Comparison of ENCODE assay signal across 1 cellular context in genomic region chr15:71301958-71302621, GRCh38.
TF ChIP-seq lines count a peak whose summit lies in the region.

No MANE protein-coding gene starts in this region.

TF ChIP-seq in WTC11, 78 proteins besides CTCF, POLR2A, EP300 and RAD21 (continued from another document):
- TF ChIP-seq ATF6 (CRISPR knock-in tag; IDR thresholded peaks at IDR 0.05) (no peak), E2F4 (CRISPR knock-in tag; IDR thresholded peaks at IDR 0.05; ENCODE audit: borderline replicate concordance, low read depth) (no peak), NR3C1 (CRISPR knock-in tag; conservative IDR thresholded peaks at IDR 0.05; ENCODE audit: low read depth) (no peak), SP1 (CRISPR knock-in tag; conservative IDR thresholded peaks at IDR 0.05) (no peak), GRHL2 (CRISPR knock-in tag; IDR thresholded peaks at IDR 0.05; ENCODE audit: insufficient replicate concordance, severe bottlenecking) (no peak), TEAD1 (CRISPR knock-in tag; IDR thresholded peaks at IDR 0.05) (no peak), ZNF121 (CRISPR knock-in tag; IDR thresholded peaks at IDR 0.05) (no peak), ZNF138 (CRISPR knock-in tag; conservative IDR thresholded peaks at IDR 0.05) (no peak), PRRX2 (CRISPR knock-in tag; IDR thresholded peaks at IDR 0.05) (no peak), E2F5 (CRISPR knock-in tag; IDR thresholded peaks at IDR 0.05) (no peak), RELA (CRISPR knock-in tag; IDR thresholded peaks at IDR 0.05; ENCODE audit: borderline replicate concordance) (no peak), FOXJ3 (CRISPR knock-in tag; IDR thresholded peaks at IDR 0.05; ENCODE audit: borderline replicate concordance) (no peak), FOXP4 (CRISPR knock-in tag; IDR thresholded peaks at IDR 0.05) (no peak), SOX15 (CRISPR knock-in tag; IDR thresholded peaks at IDR 0.05) (no peak), USF2 (CRISPR knock-in tag; IDR thresholded peaks at IDR 0.05) (no peak), ZNF263 (CRISPR knock-in tag; IDR thresholded peaks at IDR 0.05; ENCODE audit: low read depth) (no peak), ETV6 (CRISPR knock-in tag; IDR thresholded peaks at IDR 0.05) (no peak)
- TF ChIP-seq, protein P1, sequence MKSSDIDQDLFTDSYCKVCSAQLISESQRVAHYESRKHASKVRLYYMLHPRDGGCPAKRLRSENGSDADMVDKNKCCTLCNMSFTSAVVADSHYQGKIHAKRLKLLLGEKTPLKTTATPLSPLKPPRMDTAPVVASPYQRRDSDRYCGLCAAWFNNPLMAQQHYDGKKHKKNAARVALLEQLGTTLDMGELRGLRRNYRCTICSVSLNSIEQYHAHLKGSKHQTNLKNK (CRISPR knock-in tag; IDR thresholded peaks at IDR 0.05), result no peak
- TF ChIP-seq, protein P2, sequence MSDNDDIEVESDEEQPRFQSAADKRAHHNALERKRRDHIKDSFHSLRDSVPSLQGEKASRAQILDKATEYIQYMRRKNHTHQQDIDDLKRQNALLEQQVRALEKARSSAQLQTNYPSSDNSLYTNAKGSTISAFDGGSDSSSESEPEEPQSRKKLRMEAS (CRISPR knock-in tag; IDR thresholded peaks at IDR 0.05), result no peak
